In genomic region chr10:20709708-20710107, GRCh38 we compare ENCODE assay signal across 25 cellular contexts.
"Had no signal": no experiment of that assay in that cellular context is flagged by ENCODE, and none has a peak within 500 bp of the region (broad histone marks: within the 10 kb centered on the region; RNA-seq: fewer than 3 reads in every experiment).

No MANE protein-coding gene starts in this region.

- ATAC-seq: natural killer cell; pancreas; psoas muscle; right cardiac atrium; right lobe of liver; stimulated activated effector memory CD8-positive, alpha-beta T cell treated with anti-CD3 and anti-CD28 coated beads, Interleukin-12 subunit alpha, Interleukin-12 subunit beta, amount 100 ng/mL, for 72 hours; stimulated activated naive B cell treated with anti-CD40 and anti-IgM and Interleukin-4, amounts not matched to agents 10 μg/mL and 1 μg/mL and 100 μg/mL, for 72 hours had no signal

- H3K27me3 Mint-ChIP-seq: stimulated activated naive B cell treated with anti-CD40 and anti-IgM and Interleukin-4, amounts not matched to agents 10 μg/mL and 1 μg/mL and 100 μg/mL, for 72 hours; stimulated activated naive CD8-positive, alpha-beta T cell treated with anti-CD3 and anti-CD28 coated beads, Interleukin-15, Interleukin-2, amounts not matched to agents 100 ng/mL and 50 ng/mL, for 24 hours had no signal

- H3K36me3 ChIP-seq: neutrophil, pancreas, right lobe of liver, sigmoid colon, stomach, thoracic aorta, thyroid gland, tibial nerve, upper lobe of left lung, vagina had no signal

- H3K27ac ChIP-seq: neutrophil, pancreas, psoas muscle, right lobe of liver, sigmoid colon, stomach, thoracic aorta, thyroid gland, tibial nerve, upper lobe of left lung, vagina had no signal

- H3K36me3 Mint-ChIP-seq: natural killer cell; stimulated activated effector memory CD8-positive, alpha-beta T cell treated with anti-CD3 and anti-CD28 coated beads, Interleukin-12 subunit alpha, Interleukin-12 subunit beta, amount 100 ng/mL, for 72 hours; stimulated activated naive B cell treated with anti-CD40 and anti-IgM and Interleukin-4, amounts not matched to agents 10 μg/mL and 1 μg/mL and 100 μg/mL, for 72 hours had no signal

- H3K27me3 ChIP-seq: neutrophil, pancreas, right lobe of liver, sigmoid colon, stomach, thyroid gland, tibial nerve, upper lobe of left lung, vagina had no signal

- H3K9me3 ChIP-seq: neutrophil, pancreas, psoas muscle, right lobe of liver, sigmoid colon, stomach, thoracic aorta, thyroid gland, tibial nerve, upper lobe of left lung, vagina had no signal

- H3K4me3 ChIP-seq: pancreas, psoas muscle, right lobe of liver, sigmoid colon, stomach, thoracic aorta, thyroid gland, tibial nerve, upper lobe of left lung, vagina had no signal

- H3K4me1 ChIP-seq: pancreas, psoas muscle, right lobe of liver, sigmoid colon, stomach, thyroid gland, tibial nerve, upper lobe of left lung, vagina had no signal

- H3K9me3 Mint-ChIP-seq: natural killer cell, nephron had no signal

- H3K4me3 Mint-ChIP-seq: natural killer cell; nephron; stimulated activated effector memory CD8-positive, alpha-beta T cell treated with anti-CD3 and anti-CD28 coated beads, Interleukin-12 subunit alpha, Interleukin-12 subunit beta, amount 100 ng/mL, for 72 hours; stimulated activated naive B cell treated with anti-CD40 and anti-IgM and Interleukin-4, amounts not matched to agents 10 μg/mL and 1 μg/mL and 100 μg/mL, for 72 hours; stimulated activated naive CD8-positive, alpha-beta T cell treated with anti-CD3 and anti-CD28 coated beads, Interleukin-15, Interleukin-2, amounts not matched to agents 100 ng/mL and 50 ng/mL, for 24 hours had no signal

- H3K27ac Mint-ChIP-seq: natural killer cell; nephron; stimulated activated effector memory CD8-positive, alpha-beta T cell treated with anti-CD3 and anti-CD28 coated beads, Interleukin-12 subunit alpha, Interleukin-12 subunit beta, amount 100 ng/mL, for 72 hours; stimulated activated naive B cell treated with anti-CD40 and anti-IgM and Interleukin-4, amounts not matched to agents 10 μg/mL and 1 μg/mL and 100 μg/mL, for 72 hours; stimulated activated naive CD8-positive, alpha-beta T cell treated with anti-CD3 and anti-CD28 coated beads, Interleukin-15, Interleukin-2, amounts not matched to agents 100 ng/mL and 50 ng/mL, for 24 hours had no signal

- H3K4me1 Mint-ChIP-seq: nephron; stimulated activated effector memory CD8-positive, alpha-beta T cell treated with anti-CD3 and anti-CD28 coated beads, Interleukin-12 subunit alpha, Interleukin-12 subunit beta, amount 100 ng/mL, for 72 hours; stimulated activated naive B cell treated with anti-CD40 and anti-IgM and Interleukin-4, amounts not matched to agents 10 μg/mL and 1 μg/mL and 100 μg/mL, for 72 hours had no signal

- DNase-seq: natural killer cell; nucleus accumbens; pancreas; psoas muscle; right cardiac atrium; right lobe of liver; sigmoid colon; small intestine; stimulated activated CD4-positive, alpha-beta T cell treated with anti-CD3 and anti-CD28 coated beads, Interleukin-15, amount 100 ng/mL, for 24 hours; stimulated activated CD4-positive, alpha-beta T cell treated with anti-CD3 and anti-CD28 coated beads, Interleukin-2, amount 100 ng/mL, for 24 hours; stimulated activated CD4-positive, alpha-beta T cell treated with anti-CD3 and anti-CD28 coated beads, Interleukin-2, amount 100 ng/mL, for 48 hours; stimulated activated CD4-positive, alpha-beta T cell treated with anti-CD3 and anti-CD28 coated beads, Interleukin-4, amount 100 ng/mL, for 24 hours; stimulated activated naive B cell treated with anti-CD40 and anti-IgM and Interleukin-4, amounts not matched to agents 10 μg/mL and 1 μg/mL and 100 μg/mL, for 72 hours; stimulated activated naive CD4-positive, alpha-beta T cell treated with Interleukin-2 at 50 U/mL for 16 hours; stomach; thyroid gland; trophoblast cell; upper lobe of left lung had no signal
